1 cellular context compared by ENCODE assay signal in the genomic region with DNA sequence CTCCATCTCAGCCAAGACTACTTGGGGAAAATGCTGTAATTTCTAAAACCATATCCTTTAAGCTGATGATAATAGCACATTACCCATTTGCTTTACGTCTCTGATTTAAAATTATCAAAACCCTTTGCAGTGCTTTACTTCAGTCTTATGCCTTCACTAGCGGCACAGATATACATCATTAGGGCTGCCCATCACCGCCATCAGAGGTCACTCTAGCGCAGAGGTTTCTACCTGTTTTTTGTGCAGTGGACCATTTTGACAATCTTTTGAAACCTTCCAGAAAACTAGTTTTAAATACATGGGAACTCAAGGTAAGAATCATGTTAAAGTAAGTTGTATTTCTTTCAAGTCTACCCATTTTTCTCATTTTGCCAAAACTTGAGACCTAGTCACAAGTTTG.
TF ChIP-seq lines count a peak whose summit lies in the region.

No MANE protein-coding gene starts in this region.

TF ChIP-seq in H1, 55 proteins besides CTCF, POLR2A, EP300 and RAD21 (continued from another document):
- TF ChIP-seq CHD1 (IDR thresholded peaks at IDR 0.05; ENCODE audit: low read depth, low read length) = no peak
- no peak for TF ChIP-seq POLR2AphosphoS5 (IDR thresholded peaks at IDR 0.05; ENCODE audit: low read depth, low read length)
- TF ChIP-seq CREB1 (IDR thresholded peaks at IDR 0.05) = no peak
- TF ChIP-seq KDM5A (IDR thresholded peaks at IDR 0.05; ENCODE audit: low read length) = no peak
- TF ChIP-seq RNF2 (IDR thresholded peaks at IDR 0.05; ENCODE audit: borderline replicate concordance, low read depth, low read length, missing control alignments, poor library complexity, severe bottlenecking) = no peak
- TF ChIP-seq, protein P1, sequence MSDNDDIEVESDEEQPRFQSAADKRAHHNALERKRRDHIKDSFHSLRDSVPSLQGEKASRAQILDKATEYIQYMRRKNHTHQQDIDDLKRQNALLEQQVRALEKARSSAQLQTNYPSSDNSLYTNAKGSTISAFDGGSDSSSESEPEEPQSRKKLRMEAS (IDR thresholded peaks at IDR 0.05) = no peak
